Comparison of ENCODE assay signal across 19 cellular contexts in the genomic region with DNA sequence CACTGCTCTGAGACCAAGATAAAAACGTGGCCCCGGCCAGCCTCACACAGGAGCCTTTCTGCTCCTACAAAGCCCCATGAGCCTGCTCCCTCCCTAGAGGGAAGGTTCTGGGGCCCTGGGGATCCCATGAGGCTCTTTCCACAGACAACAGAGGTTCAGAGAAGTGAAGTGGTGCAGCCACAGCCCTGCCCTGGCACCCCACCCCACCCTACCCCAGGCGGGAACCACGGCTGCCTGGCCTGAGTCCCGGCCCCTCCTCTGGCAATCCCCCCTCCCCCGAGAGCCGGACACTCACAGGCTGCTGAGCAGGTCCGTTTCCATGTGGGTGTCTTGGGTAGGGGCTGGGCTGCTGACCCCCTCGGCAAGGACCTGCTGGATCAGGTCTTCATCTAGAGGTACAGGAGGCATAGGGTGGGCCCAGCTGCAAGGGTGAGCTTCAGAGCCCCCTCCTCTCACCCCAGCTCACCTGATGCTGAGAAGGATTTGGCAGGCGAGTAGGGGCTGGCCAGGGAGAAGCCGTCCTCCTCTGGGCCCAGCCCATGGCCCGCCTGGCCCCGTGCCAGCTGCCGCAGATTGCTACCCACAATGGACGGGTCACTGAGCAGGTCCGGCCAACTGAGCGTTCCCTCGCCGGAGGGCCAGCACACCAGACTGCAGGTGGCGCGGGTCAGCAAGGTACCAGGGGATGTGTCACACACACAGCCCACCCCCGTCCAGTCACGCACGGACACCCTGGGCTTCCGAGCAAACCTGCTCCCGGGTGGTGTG.
"Had no signal": no experiment of that assay in that cellular context is flagged by ENCODE, and none has a peak within 500 bp of the region (broad histone marks: within the 10 kb centered on the region; RNA-seq: fewer than 3 reads in every experiment).

No MANE protein-coding gene starts in this region.

- H3K9me3 Mint-ChIP-seq: activated CD8-positive, alpha-beta T cell treated with anti-CD3 and anti-CD28 coated beads for 36 hours; effector memory CD8-positive, alpha-beta T cell; memory B cell; natural killer cell treated with Interleukin-12 subunit alpha and Interleukin-12 subunit beta and Interleukin-15 and Interleukin-18, amount 100 ng/mL, for 72 hours; stimulated activated naive CD8-positive, alpha-beta T cell treated with anti-CD3 and anti-CD28 coated beads, Interleukin-15, amount 100 ng/mL, for 72 hours had no signal

- H3K27me3 Mint-ChIP-seq: activated CD4-positive, alpha-beta T cell treated with anti-CD3 and anti-CD28 coated beads for 36 hours; activated CD8-positive, alpha-beta T cell treated with anti-CD3 and anti-CD28 coated beads for 36 hours; activated naive CD8-positive, alpha-beta T cell; effector memory CD8-positive, alpha-beta T cell; memory B cell; natural killer cell treated with Interleukin-12 subunit alpha and Interleukin-12 subunit beta and Interleukin-15 and Interleukin-18, amount 100 ng/mL, for 72 hours; stimulated activated naive CD8-positive, alpha-beta T cell treated with anti-CD3 and anti-CD28 coated beads, Interleukin-15, amount 100 ng/mL, for 72 hours had no signal

- H3K27ac ChIP-seq: breast epithelium, gastrocnemius medialis, left lung, right lobe of liver, SK-N-MC, WERI-Rb-1 had no signal

- H3K4me1 Mint-ChIP-seq: activated CD4-positive, alpha-beta T cell treated with anti-CD3 and anti-CD28 coated beads for 36 hours; memory B cell; stimulated activated naive CD8-positive, alpha-beta T cell treated with anti-CD3 and anti-CD28 coated beads, Interleukin-15, amount 100 ng/mL, for 72 hours had no signal

- H3K9me3 ChIP-seq: breast epithelium, gastrocnemius medialis, left lung, right lobe of liver had no signal

- H3K4me1 ChIP-seq: breast epithelium, gastrocnemius medialis, left lung had no signal

- H3K27me3 ChIP-seq: breast epithelium, gastrocnemius medialis, left lung, right lobe of liver had no signal

- H3K36me3 ChIP-seq: breast epithelium had no signal

- H3K4me3 Mint-ChIP-seq: activated CD4-positive, alpha-beta T cell treated with anti-CD3 and anti-CD28 coated beads for 36 hours; activated CD8-positive, alpha-beta T cell treated with anti-CD3 and anti-CD28 coated beads for 36 hours; activated naive CD8-positive, alpha-beta T cell; effector memory CD8-positive, alpha-beta T cell; memory B cell; natural killer cell treated with Interleukin-12 subunit alpha and Interleukin-12 subunit beta and Interleukin-15 and Interleukin-18, amount 100 ng/mL, for 72 hours; stimulated activated naive CD8-positive, alpha-beta T cell treated with anti-CD3 and anti-CD28 coated beads, Interleukin-15, amount 100 ng/mL, for 72 hours had no signal

- FAIRE-seq: islet of Langerhans had no signal

- H3K4me3 ChIP-seq: breast epithelium, gastrocnemius medialis, left lung, right lobe of liver, SK-N-MC had no signal

- ATAC-seq: activated CD4-positive, alpha-beta T cell treated with anti-CD3 and anti-CD28 coated beads for 36 hours; activated CD8-positive, alpha-beta T cell treated with anti-CD3 and anti-CD28 coated beads for 36 hours; effector memory CD8-positive, alpha-beta T cell; gastrocnemius medialis; left lung; stimulated activated naive CD8-positive, alpha-beta T cell treated with anti-CD3 and anti-CD28 coated beads, Interleukin-15, amount 100 ng/mL, for 72 hours had no signal

- DNase-seq: activated CD4-positive, alpha-beta T cell treated with anti-CD3 and anti-CD28 coated beads for 36 hours; activated CD8-positive, alpha-beta T cell treated with anti-CD3 and anti-CD28 coated beads for 36 hours; activated effector memory CD4-positive, alpha-beta T cell treated with anti-CD3 and anti-CD28 coated beads, Interleukin-2, amount 50 U/mL, for 16 hours; activated T-cell treated with anti-CD3 and anti-CD28 coated beads, Interleukin-2, amount 50 U/mL, for 48 hours; dermis blood vessel endothelial cell; effector memory CD8-positive, alpha-beta T cell; erythroblast; gastrocnemius medialis; left lung; right lobe of liver; stimulated activated naive CD8-positive, alpha-beta T cell treated with anti-CD3 and anti-CD28 coated beads, Interleukin-15, amount 100 ng/mL, for 72 hours; T-helper 1 cell; WERI-Rb-1 had no signal

- H3K36me3 Mint-ChIP-seq: activated naive CD8-positive, alpha-beta T cell; natural killer cell treated with Interleukin-12 subunit alpha and Interleukin-12 subunit beta and Interleukin-15 and Interleukin-18, amount 100 ng/mL, for 72 hours had no signal

- H3K27ac Mint-ChIP-seq: activated CD4-positive, alpha-beta T cell treated with anti-CD3 and anti-CD28 coated beads for 36 hours; activated CD8-positive, alpha-beta T cell treated with anti-CD3 and anti-CD28 coated beads for 36 hours; activated naive CD8-positive, alpha-beta T cell; effector memory CD8-positive, alpha-beta T cell; memory B cell; natural killer cell treated with Interleukin-12 subunit alpha and Interleukin-12 subunit beta and Interleukin-15 and Interleukin-18, amount 100 ng/mL, for 72 hours; stimulated activated naive CD8-positive, alpha-beta T cell treated with anti-CD3 and anti-CD28 coated beads, Interleukin-15, amount 100 ng/mL, for 72 hours had no signal
